ENCODE assay signal across 1 cellular context in genomic region chr2:113113794-113114193, GRCh38.
TF ChIP-seq lines count a peak whose summit lies in the region.

No MANE protein-coding gene starts in this region.

TF ChIP-seq in GM12878, 131 proteins besides CTCF, POLR2A, EP300 and RAD21:
- TF ChIP-seq HSF1 (IDR thresholded peaks at IDR 0.05; ENCODE audit: low read depth, low read length), result no peak
- TF ChIP-seq DPF2 (IDR thresholded peaks at IDR 0.05), result no peak
- no peak for TF ChIP-seq ZNF24 (IDR thresholded peaks at IDR 0.05)
- no peak for TF ChIP-seq MXI1 (IDR thresholded peaks at IDR 0.05; ENCODE audit: low read depth, low read length)
- TF ChIP-seq IKZF1 (conservative IDR thresholded peaks at IDR 0.05), result no peak
- no peak for TF ChIP-seq YBX1 (IDR thresholded peaks at IDR 0.05)
- TF ChIP-seq RBBP5 (conservative IDR thresholded peaks at IDR 0.05), result no peak
- no peak for TF ChIP-seq CEBPB (IDR thresholded peaks at IDR 0.05; ENCODE audit: borderline replicate concordance in 1 of 2, low read depth in 2 of 2, low read length in 2 of 2)
- no peak for TF ChIP-seq CBX5 (IDR thresholded peaks at IDR 0.05; ENCODE audit: low read depth)
- TF ChIP-seq, protein P1, sequence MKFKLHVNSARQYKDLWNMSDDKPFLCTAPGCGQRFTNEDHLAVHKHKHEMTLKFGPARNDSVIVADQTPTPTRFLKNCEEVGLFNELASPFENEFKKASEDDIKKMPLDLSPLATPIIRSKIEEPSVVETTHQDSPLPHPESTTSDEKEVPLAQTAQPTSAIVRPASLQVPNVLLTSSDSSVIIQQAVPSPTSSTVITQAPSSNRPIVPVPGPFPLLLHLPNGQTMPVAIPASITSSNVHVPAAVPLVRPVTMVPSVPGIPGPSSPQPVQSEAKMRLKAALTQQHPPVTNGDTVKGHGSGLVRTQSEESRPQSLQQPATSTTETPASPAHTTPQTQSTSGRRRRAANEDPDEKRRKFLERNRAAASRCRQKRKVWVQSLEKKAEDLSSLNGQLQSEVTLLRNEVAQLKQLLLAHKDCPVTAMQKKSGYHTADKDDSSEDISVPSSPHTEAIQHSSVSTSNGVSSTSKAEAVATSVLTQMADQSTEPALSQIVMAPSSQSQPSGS (IDR thresholded peaks at IDR 0.05; ENCODE audit: low read length), result no peak
- TF ChIP-seq ZNF687 (IDR thresholded peaks at IDR 0.05), result no peak
- TF ChIP-seq, protein P2, sequence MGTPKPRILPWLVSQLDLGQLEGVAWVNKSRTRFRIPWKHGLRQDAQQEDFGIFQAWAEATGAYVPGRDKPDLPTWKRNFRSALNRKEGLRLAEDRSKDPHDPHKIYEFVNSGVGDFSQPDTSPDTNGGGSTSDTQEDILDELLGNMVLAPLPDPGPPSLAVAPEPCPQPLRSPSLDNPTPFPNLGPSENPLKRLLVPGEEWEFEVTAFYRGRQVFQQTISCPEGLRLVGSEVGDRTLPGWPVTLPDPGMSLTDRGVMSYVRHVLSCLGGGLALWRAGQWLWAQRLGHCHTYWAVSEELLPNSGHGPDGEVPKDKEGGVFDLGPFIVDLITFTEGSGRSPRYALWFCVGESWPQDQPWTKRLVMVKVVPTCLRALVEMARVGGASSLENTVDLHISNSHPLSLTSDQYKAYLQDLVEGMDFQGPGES (IDR thresholded peaks at IDR 0.05), result no peak
- no peak for TF ChIP-seq RELA (IDR thresholded peaks at IDR 0.05; ENCODE audit: borderline replicate concordance, partially characterized antibody)
- no peak for TF ChIP-seq RB1 (IDR thresholded peaks at IDR 0.05; ENCODE audit: borderline replicate concordance)
